Comparison of ENCODE assay signal across 27 cellular contexts in genomic region chr9:137843355-137843754, GRCh38. TPM values are rescaled to one million over a fixed set of nuclear protein-coding genes. Genes with fewer than 3 reads are reported as not detected.
"Had no signal": no experiment of that assay in that cellular context is flagged by ENCODE, and none has a peak within 500 bp of the region (broad histone marks: within the 10 kb centered on the region; RNA-seq: fewer than 3 reads in every experiment).

No MANE protein-coding gene starts in this region.

- FAIRE-seq: colon, endothelial cell of umbilical vein, frontal cortex, keratinocyte had no signal

- H3K27ac Mint-ChIP-seq: immature natural killer cell, mesothelial cell of epicardium had no signal

- H3K27me3 Mint-ChIP-seq: naive B cell had no signal

- H3K4me2 ChIP-seq: hepatocyte had no signal

- H3K4me3 Mint-ChIP-seq: immature natural killer cell, mesothelial cell of epicardium, naive B cell had no signal

- H3K4me1 Mint-ChIP-seq: immature natural killer cell, mesothelial cell of epicardium had no signal

- ATAC-seq: foreskin keratinocyte, gastroesophageal sphincter, heart left ventricle, left cardiac atrium, left lung, left ventricle myocardium superior, lower lobe of right lung, mucosa of descending colon had no signal

- H3K4me1 ChIP-seq: esophagus muscularis mucosa, foreskin keratinocyte, gastroesophageal sphincter, heart left ventricle, left lung, lower lobe of right lung had no signal

- DNase-seq: dermis blood vessel endothelial cell; dorsolateral prefrontal cortex; effector CD4-positive, alpha-beta T cell; effector memory CD4-positive, alpha-beta T cell; foreskin keratinocyte; heart left ventricle; hypothalamus; immature natural killer cell; left cardiac atrium; left lung; left ventricle myocardium superior; lower lobe of right lung; mesenchymal stem cell; mucosa of descending colon; naive B cell had no signal

- H2AFZ ChIP-seq: hepatocyte had no signal

- H3K27me3 ChIP-seq: dorsolateral prefrontal cortex, esophagus muscularis mucosa, foreskin keratinocyte, gastroesophageal sphincter, heart left ventricle, hepatocyte, left lung had no signal

- H3K9me3 Mint-ChIP-seq: immature natural killer cell had no signal

- H3K27ac ChIP-seq: coronary artery, dorsolateral prefrontal cortex, esophagus muscularis mucosa, foreskin keratinocyte, gastroesophageal sphincter, heart left ventricle, hepatocyte, left lung, lower lobe of right lung had no signal

- H3K36me3 ChIP-seq: heart left ventricle, lower lobe of right lung had no signal

- H3K9me3 ChIP-seq: esophagus muscularis mucosa, lower lobe of right lung, mucosa of descending colon had no signal

- H3K4me3 ChIP-seq: coronary artery, dorsolateral prefrontal cortex, esophagus muscularis mucosa, gastroesophageal sphincter, heart left ventricle, hepatocyte, left lung, lower lobe of right lung, mucosa of descending colon had no signal

- H3K79me2 ChIP-seq: hepatocyte had no signal

RNA-seq across cellular contexts. Expression of gene CACNA1B, which starts 34.2 kb away (rescaled TPM):
- total RNA-seq: lower leg skin, mesenteric fat pad, myocyte had no signal
- polyA plus RNA-seq: immature natural killer cell had no signal
